Comparison of ENCODE assay signal across 24 cellular contexts in genomic region chr10:65234261-65234660, GRCh38.
"Had no signal": no experiment of that assay in that cellular context is flagged by ENCODE, and none has a peak within 500 bp of the region (broad histone marks: within the 10 kb centered on the region; RNA-seq: fewer than 3 reads in every experiment).

No MANE protein-coding gene starts in this region.

- H3K27ac ChIP-seq: coronary artery, esophagus squamous epithelium, heart right ventricle, right lobe of liver, testis, vagina, VCaP had no signal

- H3K4me1 ChIP-seq: esophagus squamous epithelium, heart right ventricle, right lobe of liver, testis, vagina had no signal

- H3K27me3 ChIP-seq: esophagus squamous epithelium, heart right ventricle, right lobe of liver, testis, vagina had no signal

- ATAC-seq: activated T-helper 17 cell treated with anti-CD3 and anti-CD28 coated beads, Interleukin-2, amount 50 U/mL, for 72 hours; heart right ventricle; left cardiac atrium; naive thymus-derived CD4-positive, alpha-beta T cell; right lobe of liver; stimulated activated naive B cell treated with anti-CD40 and anti-IgM and Interleukin-4, amounts not matched to agents 10 μg/mL and 1 μg/mL and 100 μg/mL, for 72 hours had no signal

- H3K4me3 ChIP-seq: coronary artery, esophagus squamous epithelium, heart right ventricle, right lobe of liver, testis, vagina had no signal

- H3K36me3 ChIP-seq: esophagus squamous epithelium, heart right ventricle, right lobe of liver, vagina had no signal

- FAIRE-seq: bronchial epithelial cell had no signal

- H3K9me3 ChIP-seq: esophagus squamous epithelium, heart right ventricle, right lobe of liver, testis, vagina had no signal

- DNase-seq: activated CD4-positive, alpha-beta T cell treated with anti-CD3 and anti-CD28 coated beads, Interleukin-2, amount 50 U/mL, for 1 hour; activated CD4-positive, CD25-positive, alpha-beta regulatory T cell treated with anti-CD3 and anti-CD28 coated beads, Interleukin-2, amount 50 U/mL, for 72 hours; activated naive CD4-positive, alpha-beta T cell treated with anti-CD3 and anti-CD28 coated beads for 36 hours; activated naive CD8-positive, alpha-beta T cell treated with anti-CD3 and anti-CD28 coated beads, Interleukin-2, amount 10 ng/mL, durations not matched to agents 7 days and 5 days; activated T-cell treated with anti-CD3 and anti-CD28 coated beads, Interleukin-2, amount 50 U/mL, for 1 hour; amniotic stem cell; esophagus squamous epithelium; heart right ventricle; islet precursor cell; left cardiac atrium; naive thymus-derived CD4-positive, alpha-beta T cell; occipital lobe; posterior cingulate gyrus; right lobe of liver; stimulated activated CD4-positive, alpha-beta T cell treated with anti-CD3 and anti-CD28 coated beads, Interleukin-2, amount 100 ng/mL, for 48 hours; stimulated activated CD8-positive, alpha-beta memory T cell treated with anti-CD3 and anti-CD28 coated beads, Interleukin-4, amount 100 ng/mL, for 48 hours; stimulated activated naive B cell treated with anti-CD40 and anti-IgM and Interleukin-4, amounts not matched to agents 10 μg/mL and 1 μg/mL and 100 μg/mL, for 72 hours; testis; trophoblast cell had no signal
